Comparison of ENCODE assay signal across 39 cellular contexts in genomic region chr9:82729141-82729540, GRCh38.
"Had no signal": no experiment of that assay in that cellular context is flagged by ENCODE, and none has a peak within 500 bp of the region (broad histone marks: within the 10 kb centered on the region; RNA-seq: fewer than 3 reads in every experiment).

No MANE protein-coding gene starts in this region.

- H3K9me3 ChIP-seq: adrenal gland, ascending aorta, body of pancreas, breast epithelium had no signal

- FAIRE-seq: astrocyte, bronchial epithelial cell had no signal

- DNase-seq: activated effector memory CD4-positive, alpha-beta T cell treated with anti-CD3 and anti-CD28 coated beads, Interleukin-2, amount 50 U/mL, for 16 hours; activated effector memory CD4-positive, alpha-beta T cell treated with Interleukin-2 at 50 U/mL for 16 hours; activated gamma-delta T cell; activated gamma-delta T cell treated with Interleukin-2 at 50 U/mL for 16 hours; activated naive CD4-positive, alpha-beta T cell; activated naive CD4-positive, alpha-beta T cell treated with anti-CD3 and anti-CD28 coated beads for 36 hours; activated naive CD4-positive, alpha-beta T cell treated with anti-CD3 and anti-CD28 coated beads, Interleukin-2, amount 10 ng/mL, durations not matched to agents 7 days and 5 days; activated naive CD4-positive, alpha-beta T cell treated with anti-CD3 and anti-CD28 coated beads, Interleukin-2, amount 50 U/mL, for 16 hours; activated naive CD4-positive, alpha-beta T cell treated with Interleukin-2 at 50 U/mL for 16 hours; activated naive CD8-positive, alpha-beta T cell treated with anti-CD3 and anti-CD28 coated beads for 36 hours; activated naive CD8-positive, alpha-beta T cell treated with anti-CD3 and anti-CD28 coated beads, Interleukin-2, amount 10 ng/mL, durations not matched to agents 7 days and 5 days; activated naive CD8-positive, alpha-beta T cell treated with anti-CD3 and anti-CD28 coated beads, Interleukin-2, amount 50 U/mL, for 24 hours; activated T-cell treated with anti-CD3 and anti-CD28 coated beads, Interleukin-2, amount 50 U/mL, for 24 hours; activated T-cell treated with anti-CD3 and anti-CD28 coated beads, Interleukin-2, amount 50 U/mL, for 4 hours; activated T-cell treated with anti-CD3 and anti-CD28 coated beads, Interleukin-2, amount 50 U/mL, for 48 hours; activated T-cell treated with anti-CD3 and anti-CD28 coated beads, Interleukin-2, amount 50 U/mL, for 72 hours; adrenal gland; amniotic stem cell; amygdala; anterior cingulate cortex; aorta; body of pancreas; brain microvascular endothelial cell; caudate nucleus; central memory CD4-positive, alpha-beta T cell; cerebellar nuclear complex had no signal

- H3K36me3 Mint-ChIP-seq: activated naive CD4-positive, alpha-beta T cell treated with anti-CD3 and anti-CD28 coated beads, Interleukin-2, amount 10 ng/mL, durations not matched to agents 7 days and 5 days; activated naive CD4-positive, alpha-beta T cell treated with anti-CD3 and anti-CD28 coated beads, Interleukin-2, amount 50 U/mL, for 24 hours; activated naive CD8-positive, alpha-beta T cell; activated naive CD8-positive, alpha-beta T cell treated with anti-CD3 and anti-CD28 coated beads for 36 hours; activated naive CD8-positive, alpha-beta T cell treated with anti-CD3 and anti-CD28 coated beads, Interleukin-2, amount 10 ng/mL, durations not matched to agents 7 days and 5 days; brain had no signal

- H3K4me3 ChIP-seq: adrenal gland, ascending aorta, body of pancreas, breast epithelium, cardiac muscle cell had no signal

- ATAC-seq: activated naive CD4-positive, alpha-beta T cell treated with anti-CD3 and anti-CD28 coated beads, Interleukin-2, amount 50 U/mL, for 72 hours; activated naive CD8-positive, alpha-beta T cell treated with anti-CD3 and anti-CD28 coated beads, Interleukin-2, amount 50 U/mL, for 24 hours; activated T-cell treated with anti-CD3 and anti-CD28 coated beads, Interleukin-2, amount 50 U/mL, for 4 hours; activated T-cell treated with anti-CD3 and anti-CD28 coated beads, Interleukin-2, amount 50 U/mL, for 72 hours; activated T-helper 17 cell treated with anti-CD3 and anti-CD28 coated beads, Interleukin-2, amount 50 U/mL, for 72 hours; body of pancreas had no signal

- H3K27me3 ChIP-seq: adrenal gland, ascending aorta, body of pancreas, brain microvascular endothelial cell, breast epithelium, cardiac muscle cell had no signal

- H3K4me1 Mint-ChIP-seq: activated naive CD4-positive, alpha-beta T cell treated with anti-CD3 and anti-CD28 coated beads, Interleukin-2, amount 10 ng/mL, durations not matched to agents 7 days and 5 days; activated naive CD4-positive, alpha-beta T cell treated with anti-CD3 and anti-CD28 coated beads, Interleukin-2, amount 50 U/mL, for 24 hours; activated naive CD8-positive, alpha-beta T cell treated with anti-CD3 and anti-CD28 coated beads for 36 hours; activated naive CD8-positive, alpha-beta T cell treated with anti-CD3 and anti-CD28 coated beads, Interleukin-2, amount 10 ng/mL, durations not matched to agents 7 days and 5 days; activated T-helper 17 cell treated with anti-CD3 and anti-CD28 coated beads, Interleukin-2, amount 50 U/mL, for 72 hours; central memory CD8-positive, alpha-beta T cell had no signal

- H3K36me3 ChIP-seq: adrenal gland, ascending aorta, brain microvascular endothelial cell, breast epithelium, cardiac muscle cell had no signal

- H3K27ac Mint-ChIP-seq: activated naive CD4-positive, alpha-beta T cell treated with anti-CD3 and anti-CD28 coated beads for 36 hours; activated naive CD4-positive, alpha-beta T cell treated with anti-CD3 and anti-CD28 coated beads, Interleukin-2, amount 10 ng/mL, durations not matched to agents 7 days and 5 days; activated naive CD4-positive, alpha-beta T cell treated with anti-CD3 and anti-CD28 coated beads, Interleukin-2, amount 50 U/mL, for 24 hours; activated naive CD4-positive, alpha-beta T cell treated with anti-CD3 and anti-CD28 coated beads, Interleukin-2, amount 50 U/mL, for 72 hours; activated naive CD8-positive, alpha-beta T cell; activated naive CD8-positive, alpha-beta T cell treated with anti-CD3 and anti-CD28 coated beads for 36 hours; activated naive CD8-positive, alpha-beta T cell treated with anti-CD3 and anti-CD28 coated beads, Interleukin-2, amount 10 ng/mL, durations not matched to agents 7 days and 5 days; activated naive CD8-positive, alpha-beta T cell treated with anti-CD3 and anti-CD28 coated beads, Interleukin-2, amount 50 U/mL, for 24 hours; activated T-cell treated with anti-CD3 and anti-CD28 coated beads, Interleukin-2, amount 50 U/mL, for 24 hours; activated T-cell treated with anti-CD3 and anti-CD28 coated beads, Interleukin-2, amount 50 U/mL, for 72 hours; activated T-helper 1 cell treated with anti-CD3 and anti-CD28 coated beads, Interleukin-12 subunit alpha, Interleukin-12 subunit beta, Interleukin-2, Interleukin-4 antibody, amounts not matched to agents 30 ng/mL and 10 ng/mL and 1 ng/mL, durations not matched to agents 14 hours and 24 hours and 36 hours; activated T-helper 17 cell treated with anti-CD3 and anti-CD28 coated beads, Interleukin-2, amount 50 U/mL, for 72 hours; activated T-helper 2 cell treated with anti-CD3 and anti-CD28 coated beads, Interferon-gamma antibody, Interleukin-2, Interleukin-4, amounts not matched to agents 10 μg/mL and 5 μg/mL and 100 μg/mL, durations not matched to agents 14 hours and 24 hours and 36 hours; brain had no signal

- H3K27me3 Mint-ChIP-seq: activated naive CD4-positive, alpha-beta T cell treated with anti-CD3 and anti-CD28 coated beads, Interleukin-2, amount 10 ng/mL, durations not matched to agents 7 days and 5 days; activated naive CD4-positive, alpha-beta T cell treated with anti-CD3 and anti-CD28 coated beads, Interleukin-2, amount 50 U/mL, for 24 hours; activated naive CD8-positive, alpha-beta T cell; activated naive CD8-positive, alpha-beta T cell treated with anti-CD3 and anti-CD28 coated beads for 36 hours; activated naive CD8-positive, alpha-beta T cell treated with anti-CD3 and anti-CD28 coated beads, Interleukin-2, amount 10 ng/mL, durations not matched to agents 7 days and 5 days; activated naive CD8-positive, alpha-beta T cell treated with anti-CD3 and anti-CD28 coated beads, Interleukin-2, amount 50 U/mL, for 24 hours; activated T-cell treated with anti-CD3 and anti-CD28 coated beads, Interleukin-2, amount 50 U/mL, for 24 hours; central memory CD8-positive, alpha-beta T cell had no signal

- H3K9me3 Mint-ChIP-seq: activated naive CD4-positive, alpha-beta T cell treated with anti-CD3 and anti-CD28 coated beads, Interleukin-2, amount 50 U/mL, for 24 hours; activated naive CD8-positive, alpha-beta T cell treated with anti-CD3 and anti-CD28 coated beads for 36 hours; brain had no signal

- H3K4me3 Mint-ChIP-seq: activated naive CD4-positive, alpha-beta T cell treated with anti-CD3 and anti-CD28 coated beads for 36 hours; activated naive CD4-positive, alpha-beta T cell treated with anti-CD3 and anti-CD28 coated beads, Interleukin-2, amount 10 ng/mL, durations not matched to agents 7 days and 5 days; activated naive CD4-positive, alpha-beta T cell treated with anti-CD3 and anti-CD28 coated beads, Interleukin-2, amount 50 U/mL, for 24 hours; activated naive CD8-positive, alpha-beta T cell; activated naive CD8-positive, alpha-beta T cell treated with anti-CD3 and anti-CD28 coated beads for 36 hours; activated naive CD8-positive, alpha-beta T cell treated with anti-CD3 and anti-CD28 coated beads, Interleukin-2, amount 10 ng/mL, durations not matched to agents 7 days and 5 days; activated naive CD8-positive, alpha-beta T cell treated with anti-CD3 and anti-CD28 coated beads, Interleukin-2, amount 50 U/mL, for 24 hours; activated T-cell treated with anti-CD3 and anti-CD28 coated beads, Interleukin-2, amount 50 U/mL, for 24 hours; activated T-cell treated with anti-CD3 and anti-CD28 coated beads, Interleukin-2, amount 50 U/mL, for 4 hours; activated T-cell treated with anti-CD3 and anti-CD28 coated beads, Interleukin-2, amount 50 U/mL, for 72 hours; activated T-helper 1 cell treated with anti-CD3 and anti-CD28 coated beads, Interleukin-12 subunit alpha, Interleukin-12 subunit beta, Interleukin-2, Interleukin-4 antibody, amounts not matched to agents 30 ng/mL and 10 ng/mL and 1 ng/mL, durations not matched to agents 14 hours and 24 hours and 36 hours; activated T-helper 17 cell treated with anti-CD3 and anti-CD28 coated beads, Interleukin-2, amount 50 U/mL, for 72 hours; brain; central memory CD8-positive, alpha-beta T cell had no signal

- H3K4me1 ChIP-seq: adrenal gland, ascending aorta, body of pancreas, breast epithelium had no signal

- H3K27ac ChIP-seq: adrenal gland, ascending aorta, body of pancreas, brain microvascular endothelial cell, breast epithelium, cardiac muscle cell had no signal
